ENCODE assay signal across 1 cellular context in the genomic region with DNA sequence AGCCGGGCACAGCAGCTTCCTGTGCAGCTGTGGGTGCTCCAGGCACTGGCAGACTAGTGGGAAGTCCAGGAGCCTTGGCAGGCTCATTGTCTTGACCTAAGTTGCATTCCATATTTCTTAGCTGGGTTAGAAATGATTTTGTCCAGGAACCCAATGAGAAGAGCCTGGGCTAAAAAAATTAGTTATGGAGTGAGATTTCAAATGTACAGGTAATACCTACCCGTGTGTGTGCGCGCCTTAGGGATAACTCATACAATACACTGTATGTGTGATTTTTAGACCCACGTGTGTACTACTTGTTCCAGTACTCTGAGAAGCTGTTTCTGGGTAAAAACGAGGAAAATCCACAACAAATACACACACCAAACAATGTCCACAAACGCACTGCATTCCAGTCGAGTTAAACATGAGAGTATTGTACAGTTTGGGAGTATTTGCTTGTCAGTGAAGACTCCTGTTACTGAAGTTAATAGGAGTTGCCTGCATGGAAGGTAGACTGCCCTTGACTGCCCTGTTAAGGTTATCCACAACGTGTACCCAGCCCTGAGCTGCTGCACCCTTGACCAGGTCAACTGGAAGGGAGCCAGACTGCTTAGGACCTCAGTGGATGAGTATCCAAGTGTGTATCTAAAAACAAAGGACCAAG.
TF ChIP-seq lines count a peak whose summit lies in the region.

No MANE protein-coding gene starts in this region.

TF ChIP-seq in endothelial cell of umbilical vein, 7 proteins besides CTCF, POLR2A, EP300 and RAD21:
- TF ChIP-seq JUN (IDR thresholded peaks at IDR 0.05; ENCODE audit: borderline replicate concordance, insufficient read depth, insufficient read length, low read depth) (no peak), FOS (IDR thresholded peaks at IDR 0.05; ENCODE audit: borderline replicate concordance, insufficient read depth, low read length) (no peak), EZH2 (IDR thresholded peaks at IDR 0.05; ENCODE audit: borderline replicate concordance, low read depth, low read length, severe bottlenecking) (no peak), MYC (IDR thresholded peaks at IDR 0.05; ENCODE audit: low read depth, low read length) (no peak), GATA2 (IDR thresholded peaks at IDR 0.05; ENCODE audit: insufficient read depth, insufficient read length, low read depth, low read length) (no peak), POLR2AphosphoS5 (IDR thresholded peaks at IDR 0.05; ENCODE audit: insufficient read depth, low read depth, low read length) (no peak)
- TF ChIP-seq, protein P1, sequence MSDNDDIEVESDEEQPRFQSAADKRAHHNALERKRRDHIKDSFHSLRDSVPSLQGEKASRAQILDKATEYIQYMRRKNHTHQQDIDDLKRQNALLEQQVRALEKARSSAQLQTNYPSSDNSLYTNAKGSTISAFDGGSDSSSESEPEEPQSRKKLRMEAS (IDR thresholded peaks at IDR 0.05; ENCODE audit: insufficient read depth, insufficient read length) = no peak
